Comparison of ENCODE assay signal across 13 cellular contexts in genomic region chr5:100853582-100853981, GRCh38. TPM values are rescaled to one million over a fixed set of nuclear protein-coding genes. Genes with fewer than 3 reads are reported as not detected.
DNase-seq lines count a peak whose midpoint lies in the region; ATAC-seq and TF ChIP-seq lines count a peak whose summit lies in the region.
"Had no signal": no experiment of that assay in that cellular context is flagged by ENCODE, and none has a peak within 500 bp of the region (broad histone marks: within the 10 kb centered on the region; RNA-seq: fewer than 3 reads in every experiment).

No MANE protein-coding gene starts in this region.

- peak overlapping the region; percentile 89 for H3K27ac Mint-ChIP-seq in activated CD4-positive, alpha-beta T cell treated with anti-CD3 and anti-CD28 coated beads, Interleukin-2, amount 10 ng/mL, durations not matched to agents 24 days and 14 days
- H3K27ac Mint-ChIP-seq in activated CD8-positive, alpha-beta T cell treated with anti-CD3 and anti-CD28 coated beads, Interleukin-2, amount 10 ng/mL, durations not matched to agents 7 days and 5 days = peak overlapping the region; percentile 91
- peak overlapping the region in 6 of 10 donors; percentile 10 to 84 (median 76) for H3K27ac Mint-ChIP-seq in naive thymus-derived CD8-positive, alpha-beta T cell
- H3K27ac Mint-ChIP-seq in GM23338 = no peak overlapping the region

- H3K9me2 ChIP-seq in HCT116 (ENCODE audit: insufficient read depth) = no peaks in the 10 kb centered on the region
- H3K9me2 ChIP-seq in GM23338 (ENCODE audit: insufficient read depth) = no peaks in the 10 kb centered on the region

- no peaks in the 10 kb centered on the region for H3F3A ChIP-seq in GM23338 (replicated peaks; ENCODE audit: low read depth)

- intact Hi-C loops in activated CD4-positive, alpha-beta T cell treated with anti-CD3 and anti-CD28 coated beads, Interleukin-2, amount 10 ng/mL, durations not matched to agents 24 days and 14 days (cut with micrococcal nuclease) = loop anchor here (1.0 to 5.0 kb wide), 6 partner anchors 8 to 121 kb away; no protein-coding TSS in a partner anchor
- intact Hi-C loops in HCT116 (cut with micrococcal nuclease) = no loop called here

- no peak for TF ChIP-seq POLR2A in HCT116 (IDR thresholded peaks at IDR 0.05; ENCODE audit: borderline replicate concordance, extremely low read depth, insufficient read depth, insufficient read length)

- CTCF ChIA-PET in HCT116 (lab: Charles Lee) = no interaction called here
- CTCF ChIA-PET in activated CD8-positive, alpha-beta T cell treated with anti-CD3 and anti-CD28 coated beads, Interleukin-2, amount 10 ng/mL, durations not matched to agents 7 days and 5 days (lab: Charles Lee) = interaction anchor here (1.2 to 3.9 kb wide), 2 partner anchors 44 to 47 kb away, joined by 3 to 13 read pairs; no protein-coding TSS in a partner anchor

- RAD21 ChIA-PET in HCT116 (lab: Charles Lee; ENCODE audit: low non-redundant PET in 1 of 2, low total read pairs in 2 of 2, uncharacterized antibody in 2 of 2, unreplicated experiment in 2 of 2) = no interaction called here

- no peak for DNase-seq in activated CD4-positive, alpha-beta T cell treated with anti-CD3 and anti-CD28 coated beads, Interleukin-2, amount 10 ng/mL, durations not matched to agents 24 days and 14 days
- DNase-seq in activated CD4-positive, alpha-beta T cell treated with anti-CD3 and anti-CD28 coated beads, Interleukin-2, amount 50 U/mL, for 4 hours = no peak
- DNase-seq in HCT116 (ENCODE audit: low read depth, low spot score) (no peak), ACHN (no peak), GM23338 (ENCODE audit: low spot score) (no peak), germinal center (ENCODE audit: low spot score) (no peak)
- no peak for DNase-seq in activated CD8-positive, alpha-beta T cell treated with anti-CD3 and anti-CD28 coated beads, Interleukin-2, amount 10 ng/mL, durations not matched to agents 7 days and 5 days
- no peak for DNase-seq in naive thymus-derived CD8-positive, alpha-beta T cell
- DNase-seq: erythroblast; NCI-H774; nucleus accumbens; right lobe of liver; stimulated activated CD4-positive, alpha-beta T cell treated with anti-CD3 and anti-CD28 coated beads, Interleukin-4, amount 100 ng/mL, for 1 hour had no signal

- H2AFZ ChIP-seq in HCT116 (ENCODE audit: low read depth, low read length, poor library complexity, severe bottlenecking) (peak overlapping the region; percentile 51), GM23338 (no peak overlapping the region)

- no peak overlapping the region for H3K4me2 ChIP-seq in HCT116 (ENCODE audit: low read length)
- H3K4me2 ChIP-seq in GM23338 = no peak overlapping the region

- TF ChIP-seq CTCF in HCT116 (IDR thresholded peaks at IDR 0.05 in 2 of 3, conservative IDR thresholded peaks at IDR 0.05 in 1 of 3; ENCODE audit: borderline replicate concordance in 1 of 3, insufficient read depth in 1 of 3, low read depth in 2 of 3, low read length in 2 of 3) (no peak), GM23338 (conservative IDR thresholded peaks at IDR 0.05; ENCODE audit: low read depth in 2 of 2) (no peak)

- H3K4me3 ChIP-seq in HCT116 (replicated peaks in 1 of 2; ENCODE audit: low read depth in 1 of 2, low read length in 2 of 2) (no peak overlapping the region), GM23338 (no peak overlapping the region)
- H3K4me3 ChIP-seq: right lobe of liver had no signal

- no peaks in the 10 kb centered on the region for H3K27me3 ChIP-seq in HCT116 (ENCODE audit: insufficient read depth, low read length)
- no peaks in the 10 kb centered on the region for H3K27me3 ChIP-seq in GM23338 (ENCODE audit: insufficient read depth)
- H3K27me3 ChIP-seq: right lobe of liver had no signal

- H3K27ac ChIP-seq in HCT116 (ENCODE audit: low read depth, low read length) (no peak overlapping the region), GM23338 (ENCODE audit: low read depth) (no peak overlapping the region)

- peak overlapping the region; percentile 73 for H3K4me3 Mint-ChIP-seq in activated CD4-positive, alpha-beta T cell treated with anti-CD3 and anti-CD28 coated beads, Interleukin-2, amount 10 ng/mL, durations not matched to agents 24 days and 14 days
- H3K4me3 Mint-ChIP-seq in activated CD8-positive, alpha-beta T cell treated with anti-CD3 and anti-CD28 coated beads, Interleukin-2, amount 10 ng/mL, durations not matched to agents 7 days and 5 days = peak overlapping the region; percentile 68
- peak overlapping the region in 3 of 10 donors; percentile 11 to 34 (median 14) for H3K4me3 Mint-ChIP-seq in naive thymus-derived CD8-positive, alpha-beta T cell
- H3K4me3 Mint-ChIP-seq in GM23338 = no peak overlapping the region

- in situ Hi-C loops in ACHN (cut with HindIII; ENCODE audit: low pct_ligation_motif_present, low pct_unique_long_range_greater_than_20kb, low sequenced_read_pairs) = no loop called here

- H3K9me3 Mint-ChIP-seq in activated CD4-positive, alpha-beta T cell treated with anti-CD3 and anti-CD28 coated beads, Interleukin-2, amount 10 ng/mL, durations not matched to agents 24 days and 14 days = peaks cover 7% of the 10 kb centered on the region
- no peaks in the 10 kb centered on the region for H3K9me3 Mint-ChIP-seq in activated CD8-positive, alpha-beta T cell treated with anti-CD3 and anti-CD28 coated beads, Interleukin-2, amount 10 ng/mL, durations not matched to agents 7 days and 5 days (ENCODE audit: insufficient read depth)
- H3K9me3 Mint-ChIP-seq in naive thymus-derived CD8-positive, alpha-beta T cell = no peaks in the 10 kb centered on the region
- no peaks in the 10 kb centered on the region for H3K9me3 Mint-ChIP-seq in GM23338

- H3K36me3 Mint-ChIP-seq in activated CD4-positive, alpha-beta T cell treated with anti-CD3 and anti-CD28 coated beads, Interleukin-2, amount 10 ng/mL, durations not matched to agents 24 days and 14 days (ENCODE audit: low read depth) = peaks cover 40% of the 10 kb centered on the region
- H3K36me3 Mint-ChIP-seq in activated CD8-positive, alpha-beta T cell treated with anti-CD3 and anti-CD28 coated beads, Interleukin-2, amount 10 ng/mL, durations not matched to agents 7 days and 5 days (ENCODE audit: low read depth) = peaks cover 45% of the 10 kb centered on the region
- H3K36me3 Mint-ChIP-seq in naive thymus-derived CD8-positive, alpha-beta T cell = peaks cover 0 to 51% (median 18%) of the 10 kb centered on the region in 3 donors
- no peaks in the 10 kb centered on the region for H3K36me3 Mint-ChIP-seq in GM23338 (ENCODE audit: low read depth)

- H3K4me1 Mint-ChIP-seq in activated CD4-positive, alpha-beta T cell treated with anti-CD3 and anti-CD28 coated beads, Interleukin-2, amount 10 ng/mL, durations not matched to agents 24 days and 14 days = peaks cover 34% of the 10 kb centered on the region
- peaks cover 38% of the 10 kb centered on the region for H3K4me1 Mint-ChIP-seq in activated CD8-positive, alpha-beta T cell treated with anti-CD3 and anti-CD28 coated beads, Interleukin-2, amount 10 ng/mL, durations not matched to agents 7 days and 5 days (ENCODE audit: low read depth)
- H3K4me1 Mint-ChIP-seq in naive thymus-derived CD8-positive, alpha-beta T cell = peaks cover 18 to 45% (median 36%) of the 10 kb centered on the region in 4 donors
- no peaks in the 10 kb centered on the region for H3K4me1 Mint-ChIP-seq in GM23338

- H3K36me3 ChIP-seq in HCT116 (ENCODE audit: control insufficient read depth in 1 of 2, insufficient read depth in 2 of 2, low read length in 2 of 2) (no peaks in the 10 kb centered on the region), GM23338 (ENCODE audit: insufficient read depth) (no peaks in the 10 kb centered on the region)
- H3K36me3 ChIP-seq: right lobe of liver had no signal

- no peaks in the 10 kb centered on the region for H3K27me3 Mint-ChIP-seq in activated CD4-positive, alpha-beta T cell treated with anti-CD3 and anti-CD28 coated beads, Interleukin-2, amount 10 ng/mL, durations not matched to agents 24 days and 14 days
- no peaks in the 10 kb centered on the region for H3K27me3 Mint-ChIP-seq in activated CD8-positive, alpha-beta T cell treated with anti-CD3 and anti-CD28 coated beads, Interleukin-2, amount 10 ng/mL, durations not matched to agents 7 days and 5 days (ENCODE audit: low read depth)
- H3K27me3 Mint-ChIP-seq in naive thymus-derived CD8-positive, alpha-beta T cell = no peaks in the 10 kb centered on the region
- H3K27me3 Mint-ChIP-seq in GM23338 (ENCODE audit: insufficient read depth, low read depth, poor library complexity) = peaks cover 3% of the 10 kb centered on the region

- no peaks in the 10 kb centered on the region for H3K4me1 ChIP-seq in HCT116 (ENCODE audit: control insufficient read depth in 1 of 2, insufficient read depth in 2 of 2, low read length in 2 of 2)
- no peaks in the 10 kb centered on the region for H3K4me1 ChIP-seq in GM23338 (ENCODE audit: insufficient read depth)
- H3K4me1 ChIP-seq: right lobe of liver had no signal

- no peak for ATAC-seq in HCT116
- peak; percentile 20 for ATAC-seq in activated CD8-positive, alpha-beta T cell treated with anti-CD3 and anti-CD28 coated beads, Interleukin-2, amount 10 ng/mL, durations not matched to agents 7 days and 5 days
- ATAC-seq in naive thymus-derived CD8-positive, alpha-beta T cell = no peak
- ATAC-seq in GM23338 = no peak

- BruUV-seq in HCT116 (replicated peaks; lab: Mats Ljungman, UMichigan) = no TSS peak

- TF ChIP-seq RAD21 in HCT116 (IDR thresholded peaks at IDR 0.05; ENCODE audit: low read depth) = no peak

- H3K9ac ChIP-seq in HCT116 (ENCODE audit: low read length) = no peak overlapping the region

- no peaks in the 10 kb centered on the region for H3K79me2 ChIP-seq in HCT116 (ENCODE audit: insufficient read depth, low read length)
- H3K79me2 ChIP-seq in GM23338 (replicated peaks; ENCODE audit: insufficient read depth) = no peaks in the 10 kb centered on the region

- H4K20me1 ChIP-seq in HCT116 (ENCODE audit: insufficient read depth) = no peaks in the 10 kb centered on the region
- H4K20me1 ChIP-seq in GM23338 (replicated peaks; ENCODE audit: insufficient read depth) = no peaks in the 10 kb centered on the region

- POLR2A ChIA-PET in HCT116 (lab: Charles Lee) = no interaction called here
- POLR2A ChIA-PET in activated CD8-positive, alpha-beta T cell treated with anti-CD3 and anti-CD28 coated beads, Interleukin-2, amount 10 ng/mL, durations not matched to agents 7 days and 5 days (lab: Charles Lee) = interaction anchor here (1.2 kb wide), 1 partner anchor 49 kb away, joined by 13 read pairs; the partner anchor contains the start of gene ST8SIA4
- POLR2A ChIA-PET in naive thymus-derived CD8-positive, alpha-beta T cell (lab: Charles Lee) = no interaction called here

- H3K9me3 ChIP-seq in HCT116 (ENCODE audit: control insufficient read depth in 1 of 2, insufficient read depth in 1 of 2, low read depth in 1 of 2, low read length in 2 of 2) = no peaks in the 10 kb centered on the region
- H3K9me3 ChIP-seq: right lobe of liver had no signal

RNA-seq across cellular contexts. Expression of gene ST8SIA4, which starts 49.5 kb away (rescaled TPM):
- total RNA-seq in activated CD4-positive, alpha-beta T cell treated with anti-CD3 and anti-CD28 coated beads, Interleukin-2, amount 10 ng/mL, durations not matched to agents 24 days and 14 days = 61.3 and 62.3 TPM in 2 replicates
- not detected for total RNA-seq in HCT116 (2021; ENCODE audit: unreplicated experiment)
- not detected in 2 replicates for polyA plus RNA-seq in HCT116 (2012)
- total RNA-seq in activated CD8-positive, alpha-beta T cell treated with anti-CD3 and anti-CD28 coated beads, Interleukin-2, amount 10 ng/mL, durations not matched to agents 7 days and 5 days = 10 to 100 TPM; 35.8 to 37.5 TPM
- 10 to 100 TPM; 24.3 to 28.1 TPM for total RNA-seq in naive thymus-derived CD8-positive, alpha-beta T cell
- polyA plus RNA-seq in naive thymus-derived CD8-positive, alpha-beta T cell = 10 to 100 TPM in 1 of 3 donors, 1 to 10 TPM in 2; 6.8 to 10.9 (median 9.8) TPM
- 0.28 and 1.3 TPM in 2 replicates for total RNA-seq in GM23338 (2014; rRNA removed; shearing (Covaris generic))
- polyA plus RNA-seq in GM23338 (2016; fragmentation: Nextera tagmentation; extraction: Ambion mirVana) = 0.11 and 0.35 TPM in 2 replicates

Comparison
In these comparisons a context has a peak if more than half of its experiments do, and no peak if none do; other contexts are left out.
1. RNA of gene ST8SIA4, which starts 49.5 kb away (total RNA-seq): 61.3 to 62.3 TPM in activated CD4-positive, alpha-beta T cell treated with anti-CD3 and anti-CD28 coated beads, Interleukin-2, amount 10 ng/mL, durations not matched to agents 24 days and 14 days, 35.8 to 37.5 TPM in activated CD8-positive, alpha-beta T cell treated with anti-CD3 and anti-CD28 coated beads, Interleukin-2, amount 10 ng/mL, durations not matched to agents 7 days and 5 days and 24.3 to 28.1 TPM in naive thymus-derived CD8-positive, alpha-beta T cell; 0.28 to 1.3 TPM in GM23338 and not detected in HCT116 (single experiment); every median in the first group is over 10 times any median in the second.